8 cellular contexts compared by ENCODE assay signal in genomic region chr6:34887753-34888440, GRCh38. TPM values are rescaled to one million over a fixed set of nuclear protein-coding genes. Genes with fewer than 3 reads are reported as not detected.
DNase-seq lines count a peak whose midpoint lies in the region; ATAC-seq lines count a peak whose summit lies in the region.

Gene TAF11 (minus strand): TSS chr6:34888042. CDS start chr6:34887957, 85 bp downstream.

- peak; percentile 79 for ATAC-seq in GM21825 (IDR thresholded peaks at IDR 0.05; ENCODE audit: unreplicated experiment)
- ATAC-seq in activated T-cell treated with anti-CD3 and anti-CD28 coated beads, Interleukin-2, amount 50 U/mL, for 72 hours (replicated peaks in 1 of 2) = peak; percentile 84 to 86
- peak; percentile 89 for ATAC-seq in esophagus mucosa

- H3K27ac Mint-ChIP-seq in activated T-cell treated with anti-CD3 and anti-CD28 coated beads, Interleukin-2, amount 50 U/mL, for 72 hours = peak within 1 kb of the TSS; percentile 100

- peak within 1 kb of the TSS; percentile 88 for H3K9ac ChIP-seq in muscle layer of colon (ENCODE audit: low read length)

- peaks cover 10 to 11% of the 10 kb centered on the region in 2 donors for H3K36me3 Mint-ChIP-seq in activated T-cell treated with anti-CD3 and anti-CD28 coated beads, Interleukin-2, amount 50 U/mL, for 72 hours (ENCODE audit: insufficient read depth in 2 of 2)

- DNase-seq in DMS53 (lab: John Stamatoyannopoulos, UW) (peak; percentile 95), Kasumi-1 (lab: John Stamatoyannopoulos, UW) (peak; percentile 92 to 93), RKO (ENCODE audit: low spot score) (peak; percentile 96)
- DNase-seq in activated T-cell treated with anti-CD3 and anti-CD28 coated beads, Interleukin-2, amount 50 U/mL, for 72 hours = peak; percentile 89 to 91
- peak; percentile 79 to 81 for DNase-seq in stimulated activated CD8-positive, alpha-beta memory T cell treated with anti-CD3 and anti-CD28 coated beads, Interleukin-7, amount 100 ng/mL, for 1 hour (ENCODE audit: low read depth in 2 of 2)

- peak within 1 kb of the TSS; percentile 86 to 97 for H3K4me3 ChIP-seq in muscle layer of colon (ENCODE audit: low read depth in 1 of 2, low read length in 2 of 2)

- H3K27me3 Mint-ChIP-seq in activated T-cell treated with anti-CD3 and anti-CD28 coated beads, Interleukin-2, amount 50 U/mL, for 72 hours (ENCODE audit: low read depth) = no peaks in the 10 kb centered on the region

- H3K36me3 ChIP-seq in muscle layer of colon (ENCODE audit: insufficient read depth, low read length) = no peaks in the 10 kb centered on the region

- H3K27me3 ChIP-seq in muscle layer of colon (ENCODE audit: control insufficient read depth in 1 of 2, insufficient read depth in 2 of 2, low read length in 2 of 2) = no peaks in the 10 kb centered on the region

- peaks cover 3% of the 10 kb centered on the region in 2 donors for H3K9me3 Mint-ChIP-seq in activated T-cell treated with anti-CD3 and anti-CD28 coated beads, Interleukin-2, amount 50 U/mL, for 72 hours

- H3K4me1 ChIP-seq in muscle layer of colon (ENCODE audit: insufficient read depth, low read length) = peaks cover 16% of the 10 kb centered on the region

- peaks cover 44% of the 10 kb centered on the region for H3K4me1 Mint-ChIP-seq in activated T-cell treated with anti-CD3 and anti-CD28 coated beads, Interleukin-2, amount 50 U/mL, for 72 hours (ENCODE audit: low read depth)

- H3K9me3 ChIP-seq in muscle layer of colon (ENCODE audit: low read length) = no peaks in the 10 kb centered on the region

- peak within 1 kb of the TSS; percentile 99 to 100 for H3K4me3 Mint-ChIP-seq in activated T-cell treated with anti-CD3 and anti-CD28 coated beads, Interleukin-2, amount 50 U/mL, for 72 hours

- H3K27ac ChIP-seq in muscle layer of colon (ENCODE audit: low read depth, low read length) = peak within 1 kb of the TSS; percentile 99

RNA-seq across cellular contexts. Expression of gene TAF11, which starts in this region (rescaled TPM):
- total RNA-seq in activated T-cell treated with anti-CD3 and anti-CD28 coated beads, Interleukin-2, amount 50 U/mL, for 72 hours = 10 to 100 TPM; 29.1 to 30.9 TPM
- 20.0 TPM for total RNA-seq in esophagus mucosa

Comparison
In these comparisons a context has a peak if more than half of its experiments do, and no peak if none do; other contexts are left out.
1. Peak in every context shown above with its lines: DNase-seq, ATAC-seq, H3K4me3 ChIP-seq and H3K27ac ChIP-seq.